Comparison of ENCODE assay signal across 10 cellular contexts in genomic region chr7:54888736-54889082, GRCh38.
DNase-seq lines count a peak whose midpoint lies in the region; ATAC-seq, FAIRE-seq and TF ChIP-seq lines count a peak whose summit lies in the region.
"Had no signal": no experiment of that assay in that cellular context is flagged by ENCODE, and none has a peak within 500 bp of the region (broad histone marks: within the 10 kb centered on the region; RNA-seq: fewer than 3 reads in every experiment).

No MANE protein-coding gene starts in this region.

- no peak overlapping the region for H3K4ac ChIP-seq in mesenchymal stem cell (ENCODE audit: low read depth in 1 of 2, low read length in 2 of 2)

- H3K4me3 Mint-ChIP-seq in activated T-cell treated with anti-CD3 and anti-CD28 coated beads, Interleukin-2, amount 50 U/mL, for 72 hours: no peak overlapping the region

- H3K9ac ChIP-seq in NT2/D1 (ENCODE audit: insufficient read length, low read depth) (no peak overlapping the region), mesenchymal stem cell (ENCODE audit: low read length) (peak overlapping the region; percentile 73)

- peak overlapping the region in 1 of 2 experiments; percentile 39 for H3K14ac ChIP-seq in mesenchymal stem cell (ENCODE audit: low read length in 2 of 2)

- no peak overlapping the region for H4K91ac ChIP-seq in mesenchymal stem cell (ENCODE audit: low read length)

- no peak overlapping the region for H2BK120ac ChIP-seq in mesenchymal stem cell (ENCODE audit: low read depth, low read length)

- WGBS in mesenchymal stem cell: 14% methylated on average over 8 of the region's 12 CpGs
- WGBS in suprapubic skin: 10% methylated on average over 11 of the region's 12 CpGs

- H3K4me1 Mint-ChIP-seq in activated T-cell treated with anti-CD3 and anti-CD28 coated beads, Interleukin-2, amount 50 U/mL, for 72 hours (ENCODE audit: low read depth): no peaks in the 10 kb centered on the region

- no peak for FAIRE-seq in GM12892 (lab: Jason Lieb, UNC)

- no peak overlapping the region for H2BK5ac ChIP-seq in mesenchymal stem cell (ENCODE audit: low read depth, low read length, poor library complexity, severe bottlenecking)

- H3K9me3 ChIP-seq in NT2/D1 (ENCODE audit: insufficient read depth, low read length): no peaks in the 10 kb centered on the region
- H3K9me3 ChIP-seq in mesenchymal stem cell (ENCODE audit: control insufficient read depth, low read length): no peaks in the 10 kb centered on the region
- no peaks in the 10 kb centered on the region for H3K9me3 ChIP-seq in suprapubic skin

- H3K36me3 ChIP-seq in NT2/D1 (ENCODE audit: insufficient read depth, insufficient read length, low read length) (no peaks in the 10 kb centered on the region), mesenchymal stem cell (ENCODE audit: control insufficient read depth in 1 of 2, insufficient read depth in 2 of 2, low read depth in 1 of 2, low read length in 2 of 2) (no peaks in the 10 kb centered on the region), suprapubic skin (no peaks in the 10 kb centered on the region)

- no peak overlapping the region for H2AK5ac ChIP-seq in mesenchymal stem cell (ENCODE audit: low read length, severe bottlenecking)

- H2BK15ac ChIP-seq in mesenchymal stem cell (ENCODE audit: low read depth, poor library complexity, severe bottlenecking): no peak overlapping the region

- no peak overlapping the region for H3K27ac Mint-ChIP-seq in activated T-cell treated with anti-CD3 and anti-CD28 coated beads, Interleukin-2, amount 50 U/mL, for 72 hours
- H3K27ac Mint-ChIP-seq: activated naive CD4-positive, alpha-beta T cell treated with anti-CD3 and anti-CD28 coated beads, Interleukin-2, amount 50 U/mL, for 72 hours had no signal

- TF ChIP-seq CTCF in epithelial cell of proximal tubule (conservative IDR thresholded peaks at IDR 0.05; ENCODE audit: low read depth, low read length): no peak
- no peak for TF ChIP-seq CTCF in suprapubic skin (IDR thresholded peaks at IDR 0.05)

- peaks cover 8% of the 10 kb centered on the region for H3K27me3 Mint-ChIP-seq in activated T-cell treated with anti-CD3 and anti-CD28 coated beads, Interleukin-2, amount 50 U/mL, for 72 hours (ENCODE audit: low read depth)

- peaks cover 0 to 1% of the 10 kb centered on the region in 2 donors for H3K9me3 Mint-ChIP-seq in activated T-cell treated with anti-CD3 and anti-CD28 coated beads, Interleukin-2, amount 50 U/mL, for 72 hours
- H3K9me3 Mint-ChIP-seq: activated naive CD4-positive, alpha-beta T cell treated with anti-CD3 and anti-CD28 coated beads, Interleukin-2, amount 50 U/mL, for 72 hours had no signal

- no peak for TF ChIP-seq POLR2A in suprapubic skin (IDR thresholded peaks at IDR 0.05)
- TF ChIP-seq POLR2A in GM12892 (IDR thresholded peaks at IDR 0.05; ENCODE audit: low read depth, low read length): no peak

- H3K23ac ChIP-seq in mesenchymal stem cell (ENCODE audit: low read length in 2 of 2): no peak overlapping the region

- H2AFZ ChIP-seq in mesenchymal stem cell (ENCODE audit: low read depth, low read length): peak overlapping the region; percentile 33

- peak overlapping the region in 1 of 2 experiments; percentile 67 for H3K18ac ChIP-seq in mesenchymal stem cell (ENCODE audit: low read depth in 1 of 2, low read length in 2 of 2)

- H3K27ac ChIP-seq in mesenchymal stem cell (ENCODE audit: low read length, poor library complexity, severe bottlenecking): no peak overlapping the region
- H3K27ac ChIP-seq in suprapubic skin: no peak overlapping the region

- no peaks in the 10 kb centered on the region for H3K36me3 Mint-ChIP-seq in activated T-cell treated with anti-CD3 and anti-CD28 coated beads, Interleukin-2, amount 50 U/mL, for 72 hours (ENCODE audit: insufficient read depth in 2 of 2)
- H3K36me3 Mint-ChIP-seq: activated naive CD4-positive, alpha-beta T cell treated with anti-CD3 and anti-CD28 coated beads, Interleukin-2, amount 50 U/mL, for 72 hours had no signal

- H2BK12ac ChIP-seq in mesenchymal stem cell (ENCODE audit: low read length in 2 of 2): peak overlapping the region in 1 of 2 experiments; percentile 77

- peak overlapping the region; percentile 62 for H3K4me2 ChIP-seq in mesenchymal stem cell (ENCODE audit: low read length, poor library complexity, severe bottlenecking)

- ATAC-seq in activated T-cell treated with anti-CD3 and anti-CD28 coated beads, Interleukin-2, amount 50 U/mL, for 72 hours (replicated peaks in 1 of 2): no peak
- ATAC-seq: activated naive CD4-positive, alpha-beta T cell treated with anti-CD3 and anti-CD28 coated beads, Interleukin-2, amount 50 U/mL, for 72 hours; esophagus mucosa had no signal

- H3K4me3 ChIP-seq in NT2/D1 (ENCODE audit: insufficient read length, low read depth): peak overlapping the region; percentile 29
- peak overlapping the region; percentile 54 for H3K4me3 ChIP-seq in epithelial cell of proximal tubule (ENCODE audit: low read depth, low read length)
- peak overlapping the region; percentile 48 to 77 for H3K4me3 ChIP-seq in mesenchymal stem cell (ENCODE audit: insufficient read depth in 1 of 2, low read depth in 1 of 2, low read length in 2 of 2)
- H3K4me3 ChIP-seq in suprapubic skin: peak overlapping the region; percentile 31

- TF ChIP-seq EP300 in suprapubic skin (IDR thresholded peaks at IDR 0.05): no peak

- H3K27me3 ChIP-seq in NT2/D1 (ENCODE audit: insufficient read depth, insufficient read length) (peaks cover 12% of the 10 kb centered on the region), mesenchymal stem cell (ENCODE audit: control insufficient read depth in 1 of 2, insufficient read depth in 1 of 2, low read length in 2 of 2) (no peaks in the 10 kb centered on the region), suprapubic skin (no peaks in the 10 kb centered on the region)

- peak overlapping the region; percentile 52 for H4K8ac ChIP-seq in mesenchymal stem cell (ENCODE audit: low read length)

- DNase-seq in NT2/D1 (ENCODE audit: low read depth, low spot score) (no peak), epithelial cell of proximal tubule (ENCODE audit: low read depth) (no peak), mesenchymal stem cell (no peak), suprapubic skin (ENCODE audit: low spot score in 2 of 2) (no peak), NCI-H526 treated with DMSO at 0.1 percent for 48 hours (lab: John Stamatoyannopoulos, UW) (no peak), GM12892 (ENCODE audit: insufficient read length) (no peak)
- no peak for DNase-seq in activated T-cell treated with anti-CD3 and anti-CD28 coated beads, Interleukin-2, amount 50 U/mL, for 72 hours
- DNase-seq: NCI-H2029 treated with DMSO at 0.1 percent for 48 hours had no signal

- no peaks in the 10 kb centered on the region for H3K4me1 ChIP-seq in NT2/D1 (ENCODE audit: insufficient read depth, insufficient read length)
- peaks cover 8% of the 10 kb centered on the region for H3K4me1 ChIP-seq in mesenchymal stem cell (ENCODE audit: control insufficient read depth, insufficient read depth, low read depth, low read length)
- H3K4me1 ChIP-seq in suprapubic skin: peaks cover 5% of the 10 kb centered on the region

- H3K79me1 ChIP-seq in mesenchymal stem cell (replicated peaks; ENCODE audit: low read length, poor library complexity, severe bottlenecking): no peaks in the 10 kb centered on the region
